ENCODE assay signal across 7 cellular contexts in genomic region chr3:10224794-10225660, GRCh38. TPM values are rescaled to one million over a fixed set of nuclear protein-coding genes. Genes with fewer than 3 reads are reported as not detected.
DNase-seq lines count a peak whose midpoint lies in the region; ATAC-seq and TF ChIP-seq lines count a peak whose summit lies in the region.

No MANE protein-coding gene starts in this region.

- DNase-seq in GM13976 (ENCODE audit: low spot score) (peak; percentile 78), NCI-H748 treated with DMSO at 0.1 percent for 48 hours (lab: John Stamatoyannopoulos, UW) (peak; percentile 59), medulla oblongata (ENCODE audit: extremely low spot score) (peak; percentile 95)
- DNase-seq in activated CD4-positive, alpha-beta memory T cell treated with anti-CD3 and anti-CD28 coated beads for 36 hours: peak; percentile 84
- DNase-seq in effector memory CD4-positive, alpha-beta T cell: peak; percentile 39 to 47 (median 44)
- DNase-seq in stimulated activated CD8-positive, alpha-beta memory T cell treated with anti-CD3 and anti-CD28 coated beads, Interleukin-7, amount 100 ng/mL, for 1 hour (ENCODE audit: low read depth in 2 of 2): peak; percentile 30 to 33

- H3K4me1 Mint-ChIP-seq in activated CD4-positive, alpha-beta memory T cell treated with anti-CD3 and anti-CD28 coated beads for 36 hours (ENCODE audit: low read depth): peaks cover 75% of the 10 kb centered on the region

- H3K9me3 Mint-ChIP-seq in activated CD4-positive, alpha-beta memory T cell treated with anti-CD3 and anti-CD28 coated beads for 36 hours: no peaks in the 10 kb centered on the region

- H3K9me3 ChIP-seq in effector memory CD4-positive, alpha-beta T cell (ENCODE audit: control insufficient read depth, low read length): no peaks in the 10 kb centered on the region

- H3K4me3 ChIP-seq in effector memory CD4-positive, alpha-beta T cell (ENCODE audit: insufficient read depth, low read depth, low read length, poor library complexity, severe bottlenecking): no peak overlapping the region

- intact Hi-C loops in activated CD4-positive, alpha-beta memory T cell treated with anti-CD3 and anti-CD28 coated beads for 36 hours (cut with micrococcal nuclease): loop anchor here (1.0 to 10.0 kb wide), 7 partner anchors 26 to 292 kb away; partner anchors contain the start of genes BRK1, CRELD1, EMC3 and IRAK2

- peaks cover 24% of the 10 kb centered on the region for H3K36me3 Mint-ChIP-seq in activated CD4-positive, alpha-beta memory T cell treated with anti-CD3 and anti-CD28 coated beads for 36 hours

- CTCF ChIA-PET in activated CD4-positive, alpha-beta memory T cell treated with anti-CD3 and anti-CD28 coated beads for 36 hours (lab: Charles Lee): interaction anchor here (1.4 to 1.5 kb wide), 2 partner anchors 33 to 39 kb away, joined by 5 to 7 read pairs; no protein-coding TSS in a partner anchor

- peak; percentile 76 for TF ChIP-seq CTCF in GM13976 (IDR thresholded peaks at IDR 0.05; ENCODE audit: borderline replicate concordance, control extremely low read depth, extremely low read depth, insufficient read depth, missing control alignments)

- peak overlapping the region; percentile 92 for H3K27ac Mint-ChIP-seq in activated CD4-positive, alpha-beta memory T cell treated with anti-CD3 and anti-CD28 coated beads for 36 hours

- peak; percentile 33 for ATAC-seq in HG03103 (IDR thresholded peaks at IDR 0.05; ENCODE audit: low read depth, unreplicated experiment)

- H3K27me3 ChIP-seq in effector memory CD4-positive, alpha-beta T cell (replicated peaks; ENCODE audit: control insufficient read depth, insufficient read depth, low read length, poor library complexity, severe bottlenecking): no peaks in the 10 kb centered on the region

- H3K27ac ChIP-seq in effector memory CD4-positive, alpha-beta T cell (ENCODE audit: insufficient read depth, low read length, poor library complexity, severe bottlenecking): no peak overlapping the region

- POLR2A ChIA-PET in activated CD4-positive, alpha-beta memory T cell treated with anti-CD3 and anti-CD28 coated beads for 36 hours (lab: Charles Lee): no interaction called here

- no peaks in the 10 kb centered on the region for H3K36me3 ChIP-seq in effector memory CD4-positive, alpha-beta T cell (ENCODE audit: control insufficient read depth, insufficient read depth, low read length)

- H3K4me1 ChIP-seq in effector memory CD4-positive, alpha-beta T cell (ENCODE audit: control insufficient read depth, insufficient read depth, low read length, poor library complexity, severe bottlenecking): peaks cover 25% of the 10 kb centered on the region

- in situ Hi-C loops in GM13976 (cut with MboI; ENCODE audit: low sequenced_read_pairs, unreplicated experiment): no loop called here

- no peaks in the 10 kb centered on the region for H3K27me3 Mint-ChIP-seq in activated CD4-positive, alpha-beta memory T cell treated with anti-CD3 and anti-CD28 coated beads for 36 hours

- peak overlapping the region; percentile 46 for H3K4me3 Mint-ChIP-seq in activated CD4-positive, alpha-beta memory T cell treated with anti-CD3 and anti-CD28 coated beads for 36 hours

RNA-seq across cellular contexts. Expression of gene TATDN2, which starts 23.2 kb away (rescaled TPM):
- total RNA-seq in activated CD4-positive, alpha-beta memory T cell treated with anti-CD3 and anti-CD28 coated beads for 36 hours: 10 to 100 TPM; 36.9 to 39.4 TPM

Comparison
In these comparisons a context has a peak if more than half of its experiments do, and no peak if none do; other contexts are left out.
1. DNase-seq: peak in every context shown above with its lines; median percentile 95 in medulla oblongata; 84 in activated CD4-positive, alpha-beta memory T cell treated with anti-CD3 and anti-CD28 coated beads for 36 hours; 78 in GM13976; 59 in NCI-H748 treated with DMSO at 0.1 percent for 48 hours; 44 in effector memory CD4-positive, alpha-beta T cell; 32 in stimulated activated CD8-positive, alpha-beta memory T cell treated with anti-CD3 and anti-CD28 coated beads, Interleukin-7, amount 100 ng/mL, for 1 hour.